10 cellular contexts compared by ENCODE assay signal in genomic region chr5:133049726-133050048, GRCh38. TPM values are rescaled to one million over a fixed set of nuclear protein-coding genes. Genes with fewer than 3 reads are reported as not detected.
DNase-seq lines count a peak whose midpoint lies in the region; ATAC-seq, FAIRE-seq and TF ChIP-seq lines count a peak whose summit lies in the region.
"Had no signal": no experiment of that assay in that cellular context is flagged by ENCODE, and none has a peak within 500 bp of the region (broad histone marks: within the 10 kb centered on the region; RNA-seq: fewer than 3 reads in every experiment).

No MANE protein-coding gene starts in this region.

- CTCF ChIA-PET in activated CD4-positive, alpha-beta T cell treated with anti-CD3 and anti-CD28 coated beads for 36 hours (lab: Charles Lee) = no interaction called here

- peak overlapping the region; percentile 67 for H3K27ac Mint-ChIP-seq in activated CD4-positive, alpha-beta T cell treated with anti-CD3 and anti-CD28 coated beads for 36 hours

- no peaks in the 10 kb centered on the region for H3K9me3 Mint-ChIP-seq in activated CD4-positive, alpha-beta T cell treated with anti-CD3 and anti-CD28 coated beads for 36 hours (ENCODE audit: low read depth)
- H3K9me3 Mint-ChIP-seq: effector memory CD8-positive, alpha-beta T cell had no signal

- H3K4me3 Mint-ChIP-seq in activated CD4-positive, alpha-beta T cell treated with anti-CD3 and anti-CD28 coated beads for 36 hours = no peak overlapping the region

- WGBS in psoas muscle, 3 donors = 7 to 15% (median 10%) methylated on average over 1 of the region's 1 CpG
- 10 to 18% methylated on average over 1 of the region's 1 CpG for WGBS in pancreas, 2 donors

- POLR2A ChIA-PET in activated CD4-positive, alpha-beta T cell treated with anti-CD3 and anti-CD28 coated beads for 36 hours (lab: Charles Lee) = no interaction called here

- DNase-seq in activated CD4-positive, alpha-beta T cell treated with anti-CD3 and anti-CD28 coated beads for 36 hours = no peak
- no peak for DNase-seq in activated CD4-positive, alpha-beta T cell treated with anti-CD3 and anti-CD28 coated beads, Interleukin-2, amount 50 U/mL, for 4 hours
- DNase-seq in NCI-H69 (lab: John Stamatoyannopoulos, UW) (peak; percentile 94), dermis blood vessel endothelial cell (peak; percentile 33), psoas muscle (no peak), pancreas (no peak), substantia nigra (lab: John Stamatoyannopoulos, UW) (no peak)
- DNase-seq: activated CD4-positive, CD25-positive, alpha-beta regulatory T cell; effector memory CD8-positive, alpha-beta T cell had no signal

- H3K36me3 ChIP-seq in psoas muscle (ENCODE audit: insufficient read depth in 1 of 2, low read depth in 1 of 2) = no peaks in the 10 kb centered on the region
- H3K36me3 ChIP-seq in pancreas = no peaks in the 10 kb centered on the region

- H3K27ac ChIP-seq in psoas muscle (peak overlapping the region; percentile 100), pancreas (no peak overlapping the region), substantia nigra (ENCODE audit: low read depth, low read length, poor library complexity, severe bottlenecking) (no peak overlapping the region)

- no peak for ATAC-seq in activated CD4-positive, alpha-beta T cell treated with anti-CD3 and anti-CD28 coated beads for 36 hours
- ATAC-seq in psoas muscle (peak in 2 of 4 donors; percentile 1 to 5), pancreas (no peak), HG03097 (IDR thresholded peaks at IDR 0.05; ENCODE audit: low FRiP score, unreplicated experiment) (no peak)
- ATAC-seq: effector memory CD8-positive, alpha-beta T cell had no signal

- H3K9me3 ChIP-seq in psoas muscle = no peaks in the 10 kb centered on the region
- H3K9me3 ChIP-seq in pancreas = no peaks in the 10 kb centered on the region

- H3K27me3 ChIP-seq in psoas muscle (ENCODE audit: insufficient read depth in 3 of 3, low read length in 2 of 3) (no peaks in the 10 kb centered on the region), pancreas (no peaks in the 10 kb centered on the region)

- TF ChIP-seq CTCF in psoas muscle (IDR thresholded peaks at IDR 0.05) = no peak
- no peak for TF ChIP-seq CTCF in pancreas (IDR thresholded peaks at IDR 0.05)

- FAIRE-seq in pancreas (lab: Jason Lieb, UNC) = no peak

- H3K4me3 ChIP-seq in psoas muscle = peak overlapping the region; percentile 98
- no peak overlapping the region for H3K4me3 ChIP-seq in pancreas

- no peaks in the 10 kb centered on the region for H3K27me3 Mint-ChIP-seq in activated CD4-positive, alpha-beta T cell treated with anti-CD3 and anti-CD28 coated beads for 36 hours
- H3K27me3 Mint-ChIP-seq: effector memory CD8-positive, alpha-beta T cell had no signal

- peaks cover 32% of the 10 kb centered on the region for H3K4me1 ChIP-seq in psoas muscle
- peaks cover 10 to 20% (median 13%) of the 10 kb centered on the region in 3 donors for H3K4me1 ChIP-seq in pancreas

- intact Hi-C loops in activated CD4-positive, alpha-beta T cell treated with anti-CD3 and anti-CD28 coated beads for 36 hours (cut with DNase I, micrococcal nuclease) = loop anchor here (2.0 to 10.0 kb wide), 7 partner anchors 183 to 1127 kb away; partner anchors contain the start of genes GDF9 (in 1 of the 2), KIF3A (in 1 of the 2), SKP1 (in 1 of the 2) and SLC22A4 (in 1 of the 2)
- intact Hi-C loops in psoas muscle (cut with DNase I) (loop anchor here in 1 of 2 donors (2.0 to 5.0 kb wide), 2 partner anchors 23 to 87 kb away; partner anchors contain the start of genes AFF4 and ZCCHC10), pancreas (cut with DNase I) (no loop called here)

- H3K4me1 Mint-ChIP-seq in activated CD4-positive, alpha-beta T cell treated with anti-CD3 and anti-CD28 coated beads for 36 hours = peaks cover 25% of the 10 kb centered on the region

- H3K36me3 Mint-ChIP-seq in activated CD4-positive, alpha-beta T cell treated with anti-CD3 and anti-CD28 coated beads for 36 hours (ENCODE audit: low read depth) = peaks cover 26% of the 10 kb centered on the region

RNA-seq across cellular contexts. Expression of gene HSPA4, which starts 2.1 kb away (rescaled TPM):
- total RNA-seq in activated CD4-positive, alpha-beta T cell treated with anti-CD3 and anti-CD28 coated beads for 36 hours = 100 to 1,000 TPM; 243 to 268 TPM
- total RNA-seq in dermis blood vessel endothelial cell (123 and 190 TPM in 2 replicates), psoas muscle (100 to 1,000 TPM; 108 to 154 (median 130) TPM), pancreas (10 to 100 TPM; 21.3 to 44.0 (median 32.4) TPM)
- polyA plus RNA-seq in psoas muscle (10 to 100 TPM; 41.2 to 86.8 (median 50.6) TPM), pancreas (10 to 100 TPM; 29.9 to 33.5 TPM)

RNA-seq across cellular contexts. Expression of gene ZCCHC10, which starts 23.3 kb away (rescaled TPM):
- total RNA-seq in activated CD4-positive, alpha-beta T cell treated with anti-CD3 and anti-CD28 coated beads for 36 hours = 10 to 100 TPM; 25.7 to 32.2 TPM
- total RNA-seq in dermis blood vessel endothelial cell (15.7 and 27.6 TPM in 2 replicates), psoas muscle (10 to 100 TPM; 19.6 to 26.7 (median 20.8) TPM), pancreas (10 to 100 TPM in 2 of 6 donors, 1 to 10 TPM in 4; 4.8 to 12.5 (median 7.5) TPM)
- polyA plus RNA-seq in psoas muscle (10 to 100 TPM; 13.6 to 32.5 (median 17.0) TPM), pancreas (10 to 100 TPM; 12.6 to 13.3 TPM)

Comparison
In these comparisons a context has a peak if more than half of its experiments do, and no peak if none do; other contexts are left out.
1. DNase-seq: peak in NCI-H69 (single experiment) and dermis blood vessel endothelial cell (single experiment); none in activated CD4-positive, alpha-beta T cell treated with anti-CD3 and anti-CD28 coated beads for 36 hours (single experiment), activated CD4-positive, alpha-beta T cell treated with anti-CD3 and anti-CD28 coated beads, Interleukin-2, amount 50 U/mL, for 4 hours (0 of 2), psoas muscle (0 of 2), pancreas (0 of 6) and substantia nigra (0 of 49).
2. intact Hi-C loops: an anchor here in activated CD4-positive, alpha-beta T cell treated with anti-CD3 and anti-CD28 coated beads for 36 hours (2.0 to 10.0 kb wide); none called in pancreas.